In the genomic region with DNA sequence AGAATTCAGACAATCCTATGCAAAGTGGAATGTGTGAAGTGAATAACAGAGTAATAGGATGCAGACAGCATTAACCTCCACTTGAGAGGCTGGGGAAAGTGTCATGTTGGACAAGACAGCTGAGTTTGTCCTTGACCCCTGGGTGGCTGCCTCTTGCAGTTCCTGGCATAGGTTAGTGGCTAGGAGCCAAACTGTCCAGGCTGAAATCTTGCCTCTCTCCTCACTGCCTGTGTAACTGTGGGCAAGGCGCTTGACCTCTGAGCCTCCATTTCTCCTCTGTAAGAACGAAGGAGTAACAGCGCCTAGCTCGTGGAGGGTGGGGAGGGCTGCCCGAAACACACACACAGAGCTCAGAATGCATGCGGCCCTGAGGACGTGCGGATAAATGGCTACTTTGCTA, we compare ENCODE assay signal across 23 cellular contexts.
"Had no signal": no experiment of that assay in that cellular context is flagged by ENCODE, and none has a peak within 500 bp of the region (broad histone marks: within the 10 kb centered on the region; RNA-seq: fewer than 3 reads in every experiment).

No MANE protein-coding gene starts in this region.

- H3K27me3 ChIP-seq: breast epithelium, left lung had no signal

- H3K27me3 Mint-ChIP-seq: activated naive CD8-positive, alpha-beta T cell had no signal

- H3K4me1 Mint-ChIP-seq: activated B cell treated with CpG ODN at 0.5 μM for 24 hours, memory B cell had no signal

- H3K9me3 Mint-ChIP-seq: activated B cell treated with CpG ODN at 0.5 μM for 24 hours; activated T-cell treated with anti-CD3 and anti-CD28 coated beads, Interleukin-2, amount 50 U/mL, for 4 hours; activated T-helper 2 cell treated with anti-CD3 and anti-CD28 coated beads, Interferon-gamma antibody, Interleukin-2, Interleukin-4, amounts not matched to agents 10 μg/mL and 5 μg/mL and 100 μg/mL, durations not matched to agents 14 hours and 24 hours and 36 hours; endodermal cell; memory B cell had no signal

- H3K36me3 Mint-ChIP-seq: activated naive CD8-positive, alpha-beta T cell had no signal

- ATAC-seq: activated T-cell treated with anti-CD3 and anti-CD28 coated beads, Interleukin-2, amount 50 U/mL, for 4 hours; left lung; stimulated activated naive CD8-positive, alpha-beta T cell treated with anti-CD3 and anti-CD28 coated beads, Interleukin-15, Interleukin-2, amounts not matched to agents 100 U/mL and 50 U/mL, for 24 hours; T-helper 17 cell had no signal

- DNase-seq: activated B cell treated with CpG ODN at 0.5 μM for 24 hours; activated CD4-positive, alpha-beta T cell treated with anti-CD3 and anti-CD28 coated beads for 4 hours; activated CD4-positive, alpha-beta T cell treated with anti-CD3 and anti-CD28 coated beads, Interleukin-2, amount 50 U/mL, for 48 hours; activated CD8-positive, alpha-beta memory T cell treated with anti-CD3 and anti-CD28 coated beads, Interleukin-2, amount 50 U/mL, for 48 hours; activated naive CD4-positive, alpha-beta T cell; activated T-cell treated with anti-CD3 and anti-CD28 coated beads, Interleukin-2, amount 50 U/mL, for 4 hours; amniotic stem cell; cortex of kidney; endodermal cell; kidney; left lung; occipital lobe; retina; stimulated activated CD4-positive, alpha-beta T cell treated with anti-CD3 and anti-CD28 coated beads, Interleukin-4, amount 100 ng/mL, for 4 hours; stimulated activated naive CD8-positive, alpha-beta T cell treated with anti-CD3 and anti-CD28 coated beads, Interleukin-15, Interleukin-2, amounts not matched to agents 100 U/mL and 50 U/mL, for 24 hours; SW 1271; T-helper 17 cell; tibial artery had no signal

- H3K4me3 ChIP-seq: breast epithelium, left lung, tibial artery had no signal

- H3K27ac Mint-ChIP-seq: activated B cell treated with CpG ODN at 0.5 μM for 24 hours; activated naive CD8-positive, alpha-beta T cell; activated T-helper 2 cell treated with anti-CD3 and anti-CD28 coated beads, Interferon-gamma antibody, Interleukin-2, Interleukin-4, amounts not matched to agents 10 μg/mL and 5 μg/mL and 100 μg/mL, durations not matched to agents 14 hours and 24 hours and 36 hours; memory B cell had no signal

- H3K27ac ChIP-seq: breast epithelium, epithelial cell of prostate, left lung, tibial artery had no signal

- H3K4me3 Mint-ChIP-seq: activated B cell treated with CpG ODN at 0.5 μM for 24 hours; activated naive CD8-positive, alpha-beta T cell; activated T-cell treated with anti-CD3 and anti-CD28 coated beads, Interleukin-2, amount 50 U/mL, for 4 hours; endodermal cell; memory B cell; T-helper 17 cell had no signal

- H3K9me3 ChIP-seq: breast epithelium, left lung, tibial artery had no signal

- H3K36me3 ChIP-seq: breast epithelium, left lung, tibial artery had no signal

- H3K4me1 ChIP-seq: breast epithelium, left lung, tibial artery had no signal
